ENCODE assay signal across 2 cellular contexts in genomic region chr15:43175656-43176309, GRCh38. TPM values are rescaled to one million over a fixed set of nuclear protein-coding genes. Genes with fewer than 3 reads are reported as not detected.
"Had no signal": no experiment of that assay in that cellular context is flagged by ENCODE, and none has a peak within 500 bp of the region (broad histone marks: within the 10 kb centered on the region; RNA-seq: fewer than 3 reads in every experiment).

No MANE protein-coding gene starts in this region.

RNA-seq across cellular contexts. Expression of gene EPB42, which starts 45.0 kb away (rescaled TPM):
- total RNA-seq: G401, GM12878 had no signal
- polyA plus RNA-seq: GM12878 had no signal
